Comparison of ENCODE assay signal across 25 cellular contexts in the genomic region with DNA sequence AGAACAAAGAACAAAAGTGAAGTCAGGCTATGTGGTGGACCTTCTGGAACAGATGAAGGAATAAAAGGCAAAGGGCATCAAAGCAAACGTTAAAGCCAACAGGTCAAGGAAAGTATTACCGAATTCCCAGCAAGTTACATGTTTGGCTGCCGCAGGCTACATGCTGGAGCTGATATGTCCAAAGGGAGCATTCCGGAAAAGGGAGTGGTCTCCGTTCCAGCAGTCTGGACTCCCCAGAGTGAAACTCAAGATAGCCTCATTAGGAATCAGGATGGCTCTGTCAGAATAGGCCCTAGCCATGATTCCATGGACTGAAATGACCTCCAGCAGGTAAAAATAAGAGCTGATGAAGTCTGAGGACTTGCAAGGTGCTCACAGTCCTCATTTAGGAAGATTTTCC.
DNase-seq lines count a peak whose midpoint lies in the region; ATAC-seq, FAIRE-seq and TF ChIP-seq lines count a peak whose summit lies in the region.
"Had no signal": no experiment of that assay in that cellular context is flagged by ENCODE, and none has a peak within 500 bp of the region (broad histone marks: within the 10 kb centered on the region; RNA-seq: fewer than 3 reads in every experiment).

No MANE protein-coding gene starts in this region.

- H3K9me3 Mint-ChIP-seq in Caco-2 (ENCODE audit: unreplicated experiment) (peaks cover 21% of the 10 kb centered on the region), astrocyte (ENCODE audit: unreplicated experiment) (no peaks in the 10 kb centered on the region), nephron progenitor cell (peaks cover 31% of the 10 kb centered on the region)
- peaks cover 3% of the 10 kb centered on the region for H3K9me3 Mint-ChIP-seq in activated CD4-positive, alpha-beta T cell treated with anti-CD3 and anti-CD28 coated beads, Interleukin-2, amount 10 ng/mL, durations not matched to agents 7 days and 5 days

- H3K27ac Mint-ChIP-seq in Caco-2 (ENCODE audit: unreplicated experiment) (peak overlapping the region; percentile 72), astrocyte (ENCODE audit: unreplicated experiment) (peak overlapping the region; percentile 3), nephron progenitor cell (peak overlapping the region; percentile 37)
- no peak overlapping the region for H3K27ac Mint-ChIP-seq in activated CD4-positive, alpha-beta T cell treated with anti-CD3 and anti-CD28 coated beads, Interleukin-2, amount 10 ng/mL, durations not matched to agents 7 days and 5 days
- H3K27ac Mint-ChIP-seq: CD8-positive, alpha-beta T cell had no signal

- FAIRE-seq in astrocyte (lab: Jason Lieb, UNC): no peak
- FAIRE-seq: A204.1, endometrium, GM18507, H54 had no signal

- no peak overlapping the region for H3K4me3 ChIP-seq in Caco-2 (ENCODE audit: low read depth, low read length)
- no peak overlapping the region for H3K4me3 ChIP-seq in astrocyte (ENCODE audit: insufficient read depth, low read depth, low read length)
- H3K4me3 ChIP-seq: cardiac muscle cell, left lung, Peyer's patch, psoas muscle, SJCRH30, uterus had no signal

- H4K20me1 ChIP-seq in astrocyte (ENCODE audit: insufficient read depth, low read length): no peaks in the 10 kb centered on the region

- intact Hi-C loops in Caco-2 (cut with micrococcal nuclease; ENCODE audit: unreplicated experiment) (loop anchor here (2.0 to 10.0 kb wide), 2 partner anchors 47 to 175 kb away; no protein-coding TSS in a partner anchor), left cardiac atrium (cut with DNase I) (no loop called here)

- BruUV-seq in Caco-2 (replicated peaks; lab: Mats Ljungman, UMichigan): no TSS peak

- H3K4me1 ChIP-seq in Caco-2: peaks cover 29% of the 10 kb centered on the region
- H3K4me1 ChIP-seq in astrocyte (ENCODE audit: insufficient read depth, low read length): no peaks in the 10 kb centered on the region
- H3K4me1 ChIP-seq: left lung, Peyer's patch, psoas muscle, SJCRH30, uterus had no signal

- no peaks in the 10 kb centered on the region for H3K36me3 ChIP-seq in Caco-2 (ENCODE audit: control insufficient read depth, insufficient read depth, low read length)
- H3K36me3 ChIP-seq in astrocyte (ENCODE audit: insufficient read depth, low read length): no peaks in the 10 kb centered on the region
- H3K36me3 ChIP-seq: cardiac muscle cell, left lung, Peyer's patch, uterus had no signal

- CTCF ChIA-PET in Caco-2 (lab: Charles Lee): interaction anchor here (1.4 kb wide), 1 partner anchor 111 kb away, joined by 4 read pairs; no protein-coding TSS in a partner anchor
- CTCF ChIA-PET in activated CD4-positive, alpha-beta T cell treated with anti-CD3 and anti-CD28 coated beads, Interleukin-2, amount 10 ng/mL, durations not matched to agents 7 days and 5 days (lab: Charles Lee): no interaction called here

- H3K27me3 ChIP-seq in Caco-2 (replicated peaks; ENCODE audit: control insufficient read depth, insufficient read depth, low read length): no peaks in the 10 kb centered on the region
- no peaks in the 10 kb centered on the region for H3K27me3 ChIP-seq in astrocyte (ENCODE audit: insufficient read depth, low read length)
- H3K27me3 ChIP-seq: cardiac muscle cell, left lung, Peyer's patch, SJCRH30, uterus had no signal

- no peak overlapping the region for H3K27ac ChIP-seq in astrocyte (ENCODE audit: low read depth, low read length)
- H3K27ac ChIP-seq: cardiac muscle cell, left lung, Peyer's patch, psoas muscle, SJCRH30, uterus had no signal

- H3K9ac ChIP-seq in astrocyte (ENCODE audit: low read length): no peak overlapping the region

- H3K4me3 Mint-ChIP-seq in Caco-2 (ENCODE audit: unreplicated experiment) (no peak overlapping the region), astrocyte (ENCODE audit: unreplicated experiment) (no peak overlapping the region), nephron progenitor cell (no peak overlapping the region)
- no peak overlapping the region for H3K4me3 Mint-ChIP-seq in activated CD4-positive, alpha-beta T cell treated with anti-CD3 and anti-CD28 coated beads, Interleukin-2, amount 10 ng/mL, durations not matched to agents 7 days and 5 days
- H3K4me3 Mint-ChIP-seq: CD8-positive, alpha-beta T cell had no signal

- no peak overlapping the region for H3K4me2 ChIP-seq in astrocyte (ENCODE audit: low read length)

- no peak overlapping the region for H2AFZ ChIP-seq in astrocyte (ENCODE audit: low read depth, low read length)

- DNase-seq in Caco-2 (peak; percentile 71 to 92), astrocyte (ENCODE audit: low read depth) (no peak), left cardiac atrium (peak; percentile 68), nephron progenitor cell (no peak), NCI-H446 treated with DMSO at 0.1 percent for 48 hours (lab: John Stamatoyannopoulos, UW) (no peak)
- no peak for DNase-seq in activated CD4-positive, alpha-beta T cell treated with anti-CD3 and anti-CD28 coated beads, Interleukin-2, amount 10 ng/mL, durations not matched to agents 7 days and 5 days
- no peak for DNase-seq in activated CD4-positive, alpha-beta T cell treated with anti-CD3 and anti-CD28 coated beads for 48 hours
- DNase-seq in activated effector memory CD4-positive, alpha-beta T cell treated with anti-CD3 and anti-CD28 coated beads, Interleukin-2, amount 50 U/mL, for 16 hours: no peak
- DNase-seq: activated CD4-positive, CD25-positive, alpha-beta regulatory T cell treated with anti-CD3 and anti-CD28 coated beads, Interleukin-2, amount 50 U/mL, for 72 hours; activated naive CD4-positive, alpha-beta T cell treated with Interleukin-2 at 50 U/mL for 16 hours; amniotic stem cell; CD8-positive, alpha-beta T cell; left lung; NCI-H1694; NCI-H2171; NCI-H526 treated with DMSO at 0.1 percent for 48 hours; Peyer's patch; SJCRH30; uterus had no signal

- H3K36me3 Mint-ChIP-seq in Caco-2 (ENCODE audit: insufficient read depth, unreplicated experiment) (no peaks in the 10 kb centered on the region), astrocyte (ENCODE audit: low read depth, unreplicated experiment) (no peaks in the 10 kb centered on the region), nephron progenitor cell (ENCODE audit: low read depth) (peaks cover 19% of the 10 kb centered on the region)
- no peaks in the 10 kb centered on the region for H3K36me3 Mint-ChIP-seq in activated CD4-positive, alpha-beta T cell treated with anti-CD3 and anti-CD28 coated beads, Interleukin-2, amount 10 ng/mL, durations not matched to agents 7 days and 5 days (ENCODE audit: low read depth)
- H3K36me3 Mint-ChIP-seq: CD8-positive, alpha-beta T cell had no signal

- ATAC-seq in left cardiac atrium: peak; percentile 83 to 97
- ATAC-seq: CD8-positive, alpha-beta T cell; left lung had no signal

- POLR2A ChIA-PET in Caco-2 (lab: Charles Lee): no interaction called here
- POLR2A ChIA-PET in activated CD4-positive, alpha-beta T cell treated with anti-CD3 and anti-CD28 coated beads, Interleukin-2, amount 10 ng/mL, durations not matched to agents 7 days and 5 days (lab: Charles Lee): no interaction called here

- H3K4me1 Mint-ChIP-seq in Caco-2 (ENCODE audit: low read depth, unreplicated experiment) (no peaks in the 10 kb centered on the region), astrocyte (ENCODE audit: low read depth, unreplicated experiment) (peaks cover 5% of the 10 kb centered on the region), nephron progenitor cell (peaks cover 11% of the 10 kb centered on the region)
- H3K4me1 Mint-ChIP-seq in activated CD4-positive, alpha-beta T cell treated with anti-CD3 and anti-CD28 coated beads, Interleukin-2, amount 10 ng/mL, durations not matched to agents 7 days and 5 days: no peaks in the 10 kb centered on the region

- H3K9me3 ChIP-seq in Caco-2 (peaks cover 6% of the 10 kb centered on the region; the same call in 1 of the 2 replicates), astrocyte (ENCODE audit: insufficient read depth, low read depth, low read length) (no peaks in the 10 kb centered on the region)
- H3K9me3 ChIP-seq: Peyer's patch, psoas muscle, SJCRH30, uterus had no signal

- H3K27me3 Mint-ChIP-seq in Caco-2 (ENCODE audit: insufficient read depth, unreplicated experiment): no peaks in the 10 kb centered on the region
- H3K27me3 Mint-ChIP-seq in astrocyte (ENCODE audit: low read depth, unreplicated experiment): peaks cover 3% of the 10 kb centered on the region
- H3K27me3 Mint-ChIP-seq in nephron progenitor cell (ENCODE audit: low read depth, poor library complexity): peaks cover 3% of the 10 kb centered on the region
- H3K27me3 Mint-ChIP-seq in activated CD4-positive, alpha-beta T cell treated with anti-CD3 and anti-CD28 coated beads, Interleukin-2, amount 10 ng/mL, durations not matched to agents 7 days and 5 days: no peaks in the 10 kb centered on the region

- TF ChIP-seq CTCF in Caco-2 (IDR thresholded peaks at IDR 0.05; ENCODE audit: insufficient read depth in 1 of 2, low read depth in 1 of 2, low read length in 1 of 2, severe bottlenecking in 1 of 2, unreplicated experiment in 1 of 2): no peak
- no peak for TF ChIP-seq CTCF in astrocyte (IDR thresholded peaks at IDR 0.05; ENCODE audit: insufficient read depth, low read depth, low read length)
- TF ChIP-seq CTCF in nephron progenitor cell (IDR thresholded peaks at IDR 0.05): no peak

- no peaks in the 10 kb centered on the region for H3K79me2 ChIP-seq in astrocyte (ENCODE audit: insufficient read depth, low read length)

Comparison
In these comparisons a context has a peak if more than half of its experiments do, and no peak if none do; other contexts are left out.
1. DNase-seq: peak in Caco-2 (2 of 2) and left cardiac atrium (single experiment); none in astrocyte (single experiment), nephron progenitor cell (single experiment), activated CD4-positive, alpha-beta T cell treated with anti-CD3 and anti-CD28 coated beads, Interleukin-2, amount 10 ng/mL, durations not matched to agents 7 days and 5 days (single experiment), NCI-H446 treated with DMSO at 0.1 percent for 48 hours (single experiment), activated CD4-positive, alpha-beta T cell treated with anti-CD3 and anti-CD28 coated beads for 48 hours (single experiment) and activated effector memory CD4-positive, alpha-beta T cell treated with anti-CD3 and anti-CD28 coated beads, Interleukin-2, amount 50 U/mL, for 16 hours (single experiment).